34 cellular contexts compared by ENCODE assay signal in the genomic region with DNA sequence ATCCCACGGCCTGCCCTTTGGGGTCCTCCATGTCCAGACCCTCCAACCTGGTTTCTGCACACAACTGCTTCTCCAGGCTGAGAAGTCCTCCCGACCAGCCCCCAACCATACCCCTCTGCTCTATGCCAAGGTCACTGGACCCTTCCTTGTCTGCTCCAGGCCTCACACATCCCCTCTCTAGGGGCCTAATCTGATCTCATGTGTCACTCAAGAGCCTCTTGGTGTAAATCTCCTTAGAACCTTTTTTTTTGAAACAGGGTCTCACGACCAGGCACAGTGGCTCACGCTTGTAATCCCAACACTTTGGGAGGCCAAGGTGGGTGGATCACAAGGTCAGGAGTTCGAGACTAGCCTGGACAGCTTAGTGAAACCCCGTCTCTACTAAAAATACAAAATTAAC. TPM values are rescaled to one million over a fixed set of nuclear protein-coding genes. Genes with fewer than 3 reads are reported as not detected.
DNase-seq lines count a peak whose midpoint lies in the region; ATAC-seq, FAIRE-seq and TF ChIP-seq lines count a peak whose summit lies in the region.
"Had no signal": no experiment of that assay in that cellular context is flagged by ENCODE, and none has a peak within 500 bp of the region (broad histone marks: within the 10 kb centered on the region; RNA-seq: fewer than 3 reads in every experiment).

No MANE protein-coding gene starts in this region.

- H3K9me3 Mint-ChIP-seq in osteocyte (ENCODE audit: unreplicated experiment) = no peaks in the 10 kb centered on the region
- peaks cover 0 to 2% (median 0%) of the 10 kb centered on the region in 11 donors for H3K9me3 Mint-ChIP-seq in naive thymus-derived CD4-positive, alpha-beta T cell
- H3K9me3 Mint-ChIP-seq: activated CD4-positive, alpha-beta T cell treated with anti-CD3 and anti-CD28 coated beads, Interleukin-2, amount 10 ng/mL, durations not matched to agents 24 days and 14 days; activated naive CD8-positive, alpha-beta T cell treated with anti-CD3 and anti-CD28 coated beads, Interleukin-2, amount 10 ng/mL, durations not matched to agents 7 days and 5 days; activated T-cell treated with anti-CD3 and anti-CD28 coated beads, Interleukin-2, amount 50 U/mL, for 24 hours; neural crest cell; stimulated activated memory B cell treated with anti-CD40 and anti-IgM and Interleukin-4, amounts not matched to agents 10 μg/mL and 1 μg/mL and 100 μg/mL, for 72 hours had no signal

- TF ChIP-seq CTCF in HepG2 (CRISPR knock-in tag; IDR thresholded peaks at IDR 0.05) (no peak), right lobe of liver (IDR thresholded peaks at IDR 0.05) (no peak), coronary artery (IDR thresholded peaks at IDR 0.05) (no peak), osteocyte (IDR thresholded peaks at IDR 0.05) (no peak), mucosa of descending colon (IDR thresholded peaks at IDR 0.05) (no peak)

- H3K27ac ChIP-seq in HepG2 (ENCODE audit: extremely low read length, insufficient read depth, low read length) (no peak overlapping the region), right lobe of liver (no peak overlapping the region), coronary artery (peak overlapping the region; percentile 31 to 38)
- no peak overlapping the region for H3K27ac ChIP-seq in naive thymus-derived CD4-positive, alpha-beta T cell (ENCODE audit: low read depth, low read length)
- H3K27ac ChIP-seq: WERI-Rb-1 had no signal

- peaks cover 55% of the 10 kb centered on the region for H3K4me1 Mint-ChIP-seq in osteocyte (ENCODE audit: unreplicated experiment)
- no peaks in the 10 kb centered on the region for H3K4me1 Mint-ChIP-seq in naive thymus-derived CD4-positive, alpha-beta T cell
- H3K4me1 Mint-ChIP-seq: activated naive CD8-positive, alpha-beta T cell treated with anti-CD3 and anti-CD28 coated beads, Interleukin-2, amount 10 ng/mL, durations not matched to agents 7 days and 5 days; B cell had no signal

- ATAC-seq in HepG2 = no peak
- no peak for ATAC-seq in right lobe of liver
- ATAC-seq in left ventricle myocardium superior = no peak
- no peak for ATAC-seq in mucosa of descending colon
- ATAC-seq in naive thymus-derived CD4-positive, alpha-beta T cell = no peak
- ATAC-seq: right cardiac atrium had no signal

- POLR2A ChIA-PET in HepG2 (lab: Yijun Ruan, JAX) = interaction anchor here (1.3 to 3.8 kb wide), 6 partner anchors 8 to 220 kb away, joined by 4 to 68 read pairs (median 12); a partner anchor contains a TSS
- POLR2A ChIA-PET in naive thymus-derived CD4-positive, alpha-beta T cell (lab: Charles Lee) = no interaction called here

- H3K9ac ChIP-seq in HepG2 (ENCODE audit: insufficient read depth, low read depth, low read length) = peak overlapping the region; percentile 41; the same call in 1 of the 2 replicates

- H3K4me3 ChIP-seq in HepG2 (replicated peaks in 1 of 3; ENCODE audit: insufficient read depth in 1 of 3, low read depth in 2 of 3, low read length in 3 of 3) (peak overlapping the region in 1 of 3 experiments; percentile 51; a peak in 1 of 6 replicates), right lobe of liver (no peak overlapping the region), coronary artery (no peak overlapping the region), mucosa of descending colon (no peak overlapping the region)
- no peak overlapping the region for H3K4me3 ChIP-seq in naive thymus-derived CD4-positive, alpha-beta T cell (ENCODE audit: low read length)

- H3K4me1 ChIP-seq in HepG2 (ENCODE audit: insufficient read depth, low read length) = peaks cover 85% of the 10 kb centered on the region
- peaks cover 0 to 20% (median 10%) of the 10 kb centered on the region in 4 donors for H3K4me1 ChIP-seq in right lobe of liver
- no peaks in the 10 kb centered on the region for H3K4me1 ChIP-seq in mucosa of descending colon (ENCODE audit: low read depth)
- H3K4me1 ChIP-seq in naive thymus-derived CD4-positive, alpha-beta T cell (ENCODE audit: control insufficient read depth in 2 of 2, insufficient read depth in 2 of 2, low read length in 2 of 2) = no peaks in the 10 kb centered on the region

- no peak for TF ChIP-seq RAD21 in HepG2 (CRISPR knock-in tag; IDR thresholded peaks at IDR 0.05)

- in situ Hi-C loops in HepG2 (cut with HindIII; ENCODE audit: extremely low pct_ligation_motif_present, low pct_unique_long_range_greater_than_20kb) = no loop called here

- H4K20me1 ChIP-seq in HepG2 (ENCODE audit: insufficient read depth, low read length) = no peaks in the 10 kb centered on the region

- CTCF ChIA-PET in HepG2 (lab: Yijun Ruan, JAX; ENCODE audit: low intra/inter-chr PET ratio, low total read pairs) = no interaction called here
- CTCF ChIA-PET in naive thymus-derived CD4-positive, alpha-beta T cell (lab: Charles Lee) = interaction anchor here (0.5 kb wide), 1 partner anchor 34 kb away, joined by 7 read pairs; no protein-coding TSS in a partner anchor

- H3K36me3 ChIP-seq in HepG2 (replicated peaks in 1 of 2; ENCODE audit: control insufficient read depth in 1 of 2, insufficient read depth in 2 of 2, low read length in 2 of 2) (no peaks in the 10 kb centered on the region), right lobe of liver (no peaks in the 10 kb centered on the region), mucosa of descending colon (ENCODE audit: low read depth) (no peaks in the 10 kb centered on the region)
- H3K36me3 ChIP-seq in naive thymus-derived CD4-positive, alpha-beta T cell (ENCODE audit: control insufficient read depth in 2 of 3, insufficient read depth in 3 of 3, low read length in 3 of 3) = no peaks in the 10 kb centered on the region
- H3K36me3 ChIP-seq: WERI-Rb-1 had no signal

- peak overlapping the region; percentile 71 for H3K4me2 ChIP-seq in HepG2 (ENCODE audit: low read depth, low read length)

- BruUV-seq in HepG2 (replicated peaks; lab: Mats Ljungman, UMichigan) = no TSS peak

- no peaks in the 10 kb centered on the region for H3K36me3 Mint-ChIP-seq in osteocyte (ENCODE audit: unreplicated experiment)
- no peaks in the 10 kb centered on the region for H3K36me3 Mint-ChIP-seq in naive thymus-derived CD4-positive, alpha-beta T cell
- H3K36me3 Mint-ChIP-seq: activated naive CD8-positive, alpha-beta T cell treated with anti-CD3 and anti-CD28 coated beads, Interleukin-2, amount 10 ng/mL, durations not matched to agents 7 days and 5 days; stimulated activated memory B cell treated with anti-CD40 and anti-IgM and Interleukin-4, amounts not matched to agents 10 μg/mL and 1 μg/mL and 100 μg/mL, for 72 hours had no signal

- no peaks in the 10 kb centered on the region for H3K27me3 Mint-ChIP-seq in osteocyte (ENCODE audit: unreplicated experiment)
- peaks cover 7 to 13% (median 10%) of the 10 kb centered on the region in 5 donors for H3K27me3 Mint-ChIP-seq in naive thymus-derived CD4-positive, alpha-beta T cell

- H3K4me3 Mint-ChIP-seq in osteocyte (ENCODE audit: unreplicated experiment) = no peak overlapping the region
- H3K4me3 Mint-ChIP-seq in naive thymus-derived CD4-positive, alpha-beta T cell = no peak overlapping the region
- H3K4me3 Mint-ChIP-seq: activated CD4-positive, alpha-beta T cell treated with anti-CD3 and anti-CD28 coated beads, Interleukin-2, amount 10 ng/mL, durations not matched to agents 24 days and 14 days; activated naive CD8-positive, alpha-beta T cell treated with anti-CD3 and anti-CD28 coated beads, Interleukin-2, amount 10 ng/mL, durations not matched to agents 7 days and 5 days; activated T-cell treated with anti-CD3 and anti-CD28 coated beads, Interleukin-2, amount 50 U/mL, for 24 hours; B cell; neural crest cell; stimulated activated memory B cell treated with anti-CD40 and anti-IgM and Interleukin-4, amounts not matched to agents 10 μg/mL and 1 μg/mL and 100 μg/mL, for 72 hours had no signal

- no peak overlapping the region for H2AFZ ChIP-seq in HepG2 (ENCODE audit: low read length)

- no peak for TF ChIP-seq EP300 in HepG2 (IDR thresholded peaks at IDR 0.05; ENCODE audit: low read depth in 2 of 2, low read length in 2 of 2)
- no peak for TF ChIP-seq EP300 in HepG2 (CRISPR knock-in tag; IDR thresholded peaks at IDR 0.05; ENCODE audit: borderline replicate concordance)

- H3K27me3 ChIP-seq in HepG2 (ENCODE audit: control insufficient read depth in 1 of 2, insufficient read depth in 2 of 2, low read length in 2 of 2) (0 out of 5 replicates have a peak, but pooled peaks cover 0 to 3% of the 10 kb centered on the region in 2 experiments), right lobe of liver (no peaks in the 10 kb centered on the region)
- no peaks in the 10 kb centered on the region for H3K27me3 ChIP-seq in naive thymus-derived CD4-positive, alpha-beta T cell (ENCODE audit: control insufficient read depth in 2 of 2, insufficient read depth in 2 of 2, low read length in 2 of 2)

- peak overlapping the region; percentile 75 for H3K27ac Mint-ChIP-seq in osteocyte (ENCODE audit: unreplicated experiment)
- H3K27ac Mint-ChIP-seq in naive thymus-derived CD4-positive, alpha-beta T cell = no peak overlapping the region
- H3K27ac Mint-ChIP-seq: activated CD4-positive, alpha-beta T cell treated with anti-CD3 and anti-CD28 coated beads, Interleukin-2, amount 10 ng/mL, durations not matched to agents 24 days and 14 days; activated naive CD8-positive, alpha-beta T cell treated with anti-CD3 and anti-CD28 coated beads, Interleukin-2, amount 10 ng/mL, durations not matched to agents 7 days and 5 days; activated T-cell treated with anti-CD3 and anti-CD28 coated beads, Interleukin-2, amount 50 U/mL, for 24 hours; B cell had no signal

- intact Hi-C loops in HepG2 (cut with micrococcal nuclease; ENCODE audit: unreplicated experiment) (no loop called here), right lobe of liver (cut with DNase I) (no loop called here), left ventricle myocardium superior (cut with micrococcal nuclease) (no loop called here), mucosa of descending colon (cut with DNase I, micrococcal nuclease) (no loop called here)
- intact Hi-C loops in naive thymus-derived CD4-positive, alpha-beta T cell (cut with micrococcal nuclease) = no loop called here

- FAIRE-seq in HepG2 (lab: Jason Lieb, UNC) = no peak
- FAIRE-seq: astrocyte, endometrium, GM18507, HTR-8/SVneo, islet of Langerhans had no signal

- TF ChIP-seq POLR2A in HepG2 (IDR thresholded peaks at IDR 0.05; ENCODE audit: insufficient read depth in 1 of 2, low read depth in 2 of 2, low read length in 2 of 2) = no peak
- TF ChIP-seq POLR2A in right lobe of liver (IDR thresholded peaks at IDR 0.05) = no peak

- H3K79me2 ChIP-seq in HepG2 (ENCODE audit: insufficient read depth, low read length) = no peaks in the 10 kb centered on the region

- H3K9me3 ChIP-seq in HepG2 (ENCODE audit: low read length) = no peaks in the 10 kb centered on the region
- no peaks in the 10 kb centered on the region for H3K9me3 ChIP-seq in right lobe of liver
- H3K9me3 ChIP-seq in mucosa of descending colon = no peaks in the 10 kb centered on the region
- H3K9me3 ChIP-seq in naive thymus-derived CD4-positive, alpha-beta T cell (ENCODE audit: control insufficient read depth in 2 of 3, low read length in 3 of 3) = no peaks in the 10 kb centered on the region

- WGBS in HepG2 (ENCODE audit: low lambda C conversion rate) = 51% methylated on average over 5 of the region's 6 CpGs
- WGBS in right lobe of liver (ENCODE audit: insufficient coverage, low coverage, low lambda C conversion rate, missing lambda C conversion rate) = 86% methylated on average over 2 of the region's 6 CpGs

- DNase-seq in HepG2 (ENCODE audit: low spot score) (no peak), right lobe of liver (no peak), coronary artery (ENCODE audit: low spot score) (no peak), osteocyte (ENCODE audit: extremely low spot score, unreplicated experiment) (no peak), left ventricle myocardium superior (no peak), mucosa of descending colon (no peak), KG1 (lab: John Stamatoyannopoulos, UW) (no peak)
- DNase-seq in naive thymus-derived CD4-positive, alpha-beta T cell = no peak
- DNase-seq: activated CD4-positive, alpha-beta T cell treated with anti-CD3 and anti-CD28 coated beads, Interleukin-2, amount 10 ng/mL, durations not matched to agents 24 days and 14 days; activated gamma-delta T cell; activated naive CD8-positive, alpha-beta T cell treated with anti-CD3 and anti-CD28 coated beads, Interleukin-2, amount 10 ng/mL, durations not matched to agents 7 days and 5 days; activated T-cell treated with anti-CD3 and anti-CD28 coated beads, Interleukin-2, amount 50 U/mL, for 24 hours; caudate nucleus; DMS79 treated with DMSO at 0.1 percent for 48 hours; GF-D8; NCI-H1436; NCI-H2107; NCI-H446 treated with DMSO at 0.1 percent for 48 hours; posterior cingulate gyrus; Right ventricle myocardium superior; stimulated activated CD4-positive, alpha-beta T cell treated with anti-CD3 and anti-CD28 coated beads, Interleukin-4, amount 100 ng/mL, for 4 hours; WERI-Rb-1 had no signal

RNA-seq across cellular contexts. Expression of a gene that starts 17.5 kb away (rescaled TPM):
- total RNA-seq in HepG2 (2016; rRNA removed; fragmentation: Illumina TruSeq; extraction: Trizol) = 9.2 and 21.2 TPM in 2 replicates
- total RNA-seq in HepG2 (2016; cell fraction: cytosol; rRNA removed; fragmentation: Illumina TruSeq; extraction: Trizol; ENCODE audit: low read depth) = 3.3 and 3.6 TPM in 2 replicates
- 8.0 and 21.0 TPM in 2 replicates for total RNA-seq in HepG2 (2016; cell fraction: insoluble cytoplasmic fraction; rRNA removed; fragmentation: Illumina TruSeq; extraction: Trizol)
- total RNA-seq in HepG2 (2016; cell fraction: membrane; rRNA removed; fragmentation: Illumina TruSeq; extraction: Trizol) = 8.0 and 9.1 TPM in 2 replicates
- total RNA-seq in HepG2 (2016; cell fraction: nucleus; rRNA removed; fragmentation: Illumina TruSeq; extraction: Trizol) = 18.0 and 20.9 TPM in 2 replicates
- polyA plus RNA-seq in HepG2 (2011; rRNA removed) = 1,576 and 2,365 TPM in 2 replicates
- polyA plus RNA-seq in HepG2 (2011; cell fraction: cytosol; rRNA removed) = 1,491 and 1,809 TPM in 2 replicates
- 562 and 817 TPM in 2 replicates for polyA plus RNA-seq in HepG2 (2011; cell fraction: nucleus; rRNA removed)
- 545 and 706 TPM in 2 replicates for polyA plus RNA-seq in HepG2 (2012)
- polyA plus RNA-seq in HepG2 (2016; cell fraction: cytosol; fragmentation: Illumina TruSeq; extraction: Trizol; ENCODE audit: low read depth) = 3.7 and 4.4 TPM in 2 replicates
- polyA plus RNA-seq in HepG2 (2016; cell fraction: insoluble cytoplasmic fraction; fragmentation: Illumina TruSeq; extraction: Trizol; ENCODE audit: low read depth) = 9.1 and 11.4 TPM in 2 replicates
- polyA plus RNA-seq in HepG2 (2016; cell fraction: membrane; fragmentation: Illumina TruSeq; extraction: Trizol; ENCODE audit: low read depth) = 6.1 and 6.8 TPM in 2 replicates
- 38.3 and 38.7 TPM in 2 replicates for polyA plus RNA-seq in HepG2 (2016; cell fraction: nucleus; fragmentation: Illumina TruSeq; extraction: Trizol; ENCODE audit: insufficient read depth, low read depth)
- polyA minus RNA-seq in HepG2 (2011; rRNA and poly(A)+ RNA removed; ENCODE audit: low replicate concordance) = 6.3 and 1,949 TPM in 2 replicates
- polyA minus RNA-seq in HepG2 (2011; cell fraction: cytosol; rRNA and poly(A)+ RNA removed) = 904 and 1,305 TPM in 2 replicates
- polyA minus RNA-seq in HepG2 (2011; cell fraction: nucleus; rRNA and poly(A)+ RNA removed) = 242 and 430 TPM in 2 replicates
- 100 to 1,000 TPM in 3 of 6 experiments, 10 to 100 TPM in 2, 1 to 10 TPM in 1; 5.4 to 497 (median 98.6) TPM for total RNA-seq in right lobe of liver
- total RNA-seq in osteocyte = 266 and 328 TPM in 2 replicates
- total RNA-seq in left ventricle myocardium superior = 1.3 TPM
- total RNA-seq in mucosa of descending colon = 1 to 10 TPM in 2 of 3 donors, under 1 TPM in 1; 0.55 to 2.9 (median 1.6) TPM
- under 1 TPM in 3 of 5 experiments, not detected in 2; 0.08 to 0.56 (median 0.36) TPM for total RNA-seq in naive thymus-derived CD4-positive, alpha-beta T cell
- not detected for polyA plus RNA-seq in naive thymus-derived CD4-positive, alpha-beta T cell

RNA-seq across cellular contexts. Expression of a gene that starts 24.1 kb away (rescaled TPM):
- total RNA-seq in HepG2 (2016; rRNA removed; fragmentation: Illumina TruSeq; extraction: Trizol) (7.1 and 8.1 TPM in 2 replicates), right lobe of liver (10 to 100 TPM in 5 of 6 experiments, 1 to 10 TPM in 1; 9.2 to 19.7 (median 17.6) TPM), osteocyte (36.5 and 42.2 TPM in 2 replicates), left ventricle myocardium superior (16.6 TPM), mucosa of descending colon (10 to 100 TPM; 47.9 to 55.3 (median 53.9) TPM)
- total RNA-seq in HepG2 (2016; cell fraction: cytosol; rRNA removed; fragmentation: Illumina TruSeq; extraction: Trizol; ENCODE audit: low read depth) = 0.51 and 0.88 TPM in 2 replicates
- total RNA-seq in HepG2 (2016; cell fraction: insoluble cytoplasmic fraction; rRNA removed; fragmentation: Illumina TruSeq; extraction: Trizol) = 7.1 and 7.5 TPM in 2 replicates
- 2.1 and 2.7 TPM in 2 replicates for total RNA-seq in HepG2 (2016; cell fraction: membrane; rRNA removed; fragmentation: Illumina TruSeq; extraction: Trizol)
- 5.7 and 8.6 TPM in 2 replicates for total RNA-seq in HepG2 (2016; cell fraction: nucleus; rRNA removed; fragmentation: Illumina TruSeq; extraction: Trizol)
- 3.0 and 3.2 TPM in 2 replicates for polyA plus RNA-seq in HepG2 (2011; rRNA removed)
- 1.3 and 1.8 TPM in 2 replicates for polyA plus RNA-seq in HepG2 (2011; cell fraction: cytosol; rRNA removed)
- polyA plus RNA-seq in HepG2 (2011; cell fraction: nucleus; rRNA removed) = 10.1 and 11.0 TPM in 2 replicates
- 9.5 and 9.7 TPM in 2 replicates for polyA plus RNA-seq in HepG2 (2012)
- 0.27 and 0.32 TPM in 2 replicates for polyA plus RNA-seq in HepG2 (2016; cell fraction: cytosol; fragmentation: Illumina TruSeq; extraction: Trizol; ENCODE audit: low read depth)
- polyA plus RNA-seq in HepG2 (2016; cell fraction: insoluble cytoplasmic fraction; fragmentation: Illumina TruSeq; extraction: Trizol; ENCODE audit: low read depth) = 2.6 and 3.8 TPM in 2 replicates
- 0.63 and 0.71 TPM in 2 replicates for polyA plus RNA-seq in HepG2 (2016; cell fraction: membrane; fragmentation: Illumina TruSeq; extraction: Trizol; ENCODE audit: low read depth)
- polyA plus RNA-seq in HepG2 (2016; cell fraction: nucleus; fragmentation: Illumina TruSeq; extraction: Trizol; ENCODE audit: insufficient read depth, low read depth) = 10.0 and 15.0 TPM in 2 replicates
- 14.7 and 16.6 TPM in 2 replicates for polyA minus RNA-seq in HepG2 (2011; rRNA and poly(A)+ RNA removed; ENCODE audit: low replicate concordance)
- 3.3 and 5.4 TPM in 2 replicates for polyA minus RNA-seq in HepG2 (2011; cell fraction: cytosol; rRNA and poly(A)+ RNA removed)
- polyA minus RNA-seq in HepG2 (2011; cell fraction: nucleus; rRNA and poly(A)+ RNA removed) = 8.6 and 9.3 TPM in 2 replicates
- total RNA-seq in naive thymus-derived CD4-positive, alpha-beta T cell = 10 to 100 TPM; 49.6 to 72.3 (median 68.0) TPM
- polyA plus RNA-seq in naive thymus-derived CD4-positive, alpha-beta T cell = 10 to 100 TPM in 1 of 2 donors, 1 to 10 TPM in 1; 5.3 to 17.0 TPM

RNA-seq across cellular contexts. Expression of a gene that starts 44.9 kb away (rescaled TPM):
- 57.5 and 77.9 TPM in 2 replicates for total RNA-seq in HepG2 (2016; rRNA removed; fragmentation: Illumina TruSeq; extraction: Trizol)
- 12.5 and 16.2 TPM in 2 replicates for total RNA-seq in HepG2 (2016; cell fraction: cytosol; rRNA removed; fragmentation: Illumina TruSeq; extraction: Trizol; ENCODE audit: low read depth)
- 61.5 and 77.2 TPM in 2 replicates for total RNA-seq in HepG2 (2016; cell fraction: insoluble cytoplasmic fraction; rRNA removed; fragmentation: Illumina TruSeq; extraction: Trizol)
- 27.8 and 28.9 TPM in 2 replicates for total RNA-seq in HepG2 (2016; cell fraction: membrane; rRNA removed; fragmentation: Illumina TruSeq; extraction: Trizol)
- total RNA-seq in HepG2 (2016; cell fraction: nucleus; rRNA removed; fragmentation: Illumina TruSeq; extraction: Trizol) = 21.6 and 22.0 TPM in 2 replicates
- polyA plus RNA-seq in HepG2 (2011; rRNA removed) = 65.2 and 68.1 TPM in 2 replicates
- 72.3 and 73.9 TPM in 2 replicates for polyA plus RNA-seq in HepG2 (2011; cell fraction: cytosol; rRNA removed)
- 36.3 and 39.1 TPM in 2 replicates for polyA plus RNA-seq in HepG2 (2011; cell fraction: nucleus; rRNA removed)
- 37.2 and 44.1 TPM in 2 replicates for polyA plus RNA-seq in HepG2 (2012)
- polyA plus RNA-seq in HepG2 (2016; cell fraction: cytosol; fragmentation: Illumina TruSeq; extraction: Trizol; ENCODE audit: low read depth) = 12.3 and 17.5 TPM in 2 replicates
- polyA plus RNA-seq in HepG2 (2016; cell fraction: insoluble cytoplasmic fraction; fragmentation: Illumina TruSeq; extraction: Trizol; ENCODE audit: low read depth) = 79.7 and 84.4 TPM in 2 replicates
- polyA plus RNA-seq in HepG2 (2016; cell fraction: membrane; fragmentation: Illumina TruSeq; extraction: Trizol; ENCODE audit: low read depth) = 20.4 and 24.4 TPM in 2 replicates
- 37.5 and 48.7 TPM in 2 replicates for polyA plus RNA-seq in HepG2 (2016; cell fraction: nucleus; fragmentation: Illumina TruSeq; extraction: Trizol; ENCODE audit: insufficient read depth, low read depth)
- 27.0 and 72.1 TPM in 2 replicates for polyA minus RNA-seq in HepG2 (2011; rRNA and poly(A)+ RNA removed; ENCODE audit: low replicate concordance)
- 13.5 and 15.9 TPM in 2 replicates for polyA minus RNA-seq in HepG2 (2011; cell fraction: cytosol; rRNA and poly(A)+ RNA removed)
- polyA minus RNA-seq in HepG2 (2011; cell fraction: nucleus; rRNA and poly(A)+ RNA removed) = 6.6 and 8.1 TPM in 2 replicates
- 10 to 100 TPM; 24.0 to 56.5 (median 26.4) TPM for total RNA-seq in right lobe of liver
- 52.9 and 57.9 TPM in 2 replicates for total RNA-seq in osteocyte
- total RNA-seq in left ventricle myocardium superior = 11.8 TPM
- 10 to 100 TPM; 32.3 to 83.6 (median 63.9) TPM for total RNA-seq in mucosa of descending colon
- total RNA-seq in naive thymus-derived CD4-positive, alpha-beta T cell = 10 to 100 TPM in 1 of 5 experiments, 1 to 10 TPM in 4; 6.2 to 39.4 (median 8.3) TPM
- 1 to 10 TPM; 3.3 to 6.9 TPM for polyA plus RNA-seq in naive thymus-derived CD4-positive, alpha-beta T cell

RNA-seq across cellular contexts. Expression of a gene that starts 56.0 kb away (rescaled TPM):
- total RNA-seq in HepG2 (2016; rRNA removed; fragmentation: Illumina TruSeq; extraction: Trizol) = 0.10 and 0.46 TPM in 2 replicates
- total RNA-seq in HepG2 (2016; cell fraction: cytosol; rRNA removed; fragmentation: Illumina TruSeq; extraction: Trizol; ENCODE audit: low read depth) = 0.18 TPM in 1 of 2 replicates, not detected in the other
- total RNA-seq in HepG2 (2016; cell fraction: insoluble cytoplasmic fraction; rRNA removed; fragmentation: Illumina TruSeq; extraction: Trizol) = 0.52 TPM in 1 of 2 replicates, not detected in the other
- total RNA-seq in HepG2 (2016; cell fraction: membrane; rRNA removed; fragmentation: Illumina TruSeq; extraction: Trizol) = 0.10 and 0.15 TPM in 2 replicates
- 0.44 and 0.78 TPM in 2 replicates for total RNA-seq in HepG2 (2016; cell fraction: nucleus; rRNA removed; fragmentation: Illumina TruSeq; extraction: Trizol)
- 0.12 and 0.21 TPM in 2 replicates for polyA plus RNA-seq in HepG2 (2011; rRNA removed)
- polyA plus RNA-seq in HepG2 (2011; cell fraction: cytosol; rRNA removed) = 0.12 and 0.23 TPM in 2 replicates
- polyA plus RNA-seq in HepG2 (2011; cell fraction: nucleus; rRNA removed) = 0.40 and 0.96 TPM in 2 replicates
- polyA plus RNA-seq in HepG2 (2012) = 0.09 and 0.31 TPM in 2 replicates
- 0.06 and 0.09 TPM in 2 replicates for polyA plus RNA-seq in HepG2 (2016; cell fraction: cytosol; fragmentation: Illumina TruSeq; extraction: Trizol; ENCODE audit: low read depth)
- 0.15 and 0.16 TPM in 2 replicates for polyA plus RNA-seq in HepG2 (2016; cell fraction: insoluble cytoplasmic fraction; fragmentation: Illumina TruSeq; extraction: Trizol; ENCODE audit: low read depth)
- 0.08 TPM in 1 of 2 replicates, not detected in the other for polyA plus RNA-seq in HepG2 (2016; cell fraction: membrane; fragmentation: Illumina TruSeq; extraction: Trizol; ENCODE audit: low read depth)
- 0.99 and 1.4 TPM in 2 replicates for polyA plus RNA-seq in HepG2 (2016; cell fraction: nucleus; fragmentation: Illumina TruSeq; extraction: Trizol; ENCODE audit: insufficient read depth, low read depth)
- polyA minus RNA-seq in HepG2 (2011; rRNA and poly(A)+ RNA removed; ENCODE audit: low replicate concordance) = 0.14 and 0.16 TPM in 2 replicates
- 0.69 and 0.88 TPM in 2 replicates for polyA minus RNA-seq in HepG2 (2011; cell fraction: cytosol; rRNA and poly(A)+ RNA removed)
- polyA minus RNA-seq in HepG2 (2011; cell fraction: nucleus; rRNA and poly(A)+ RNA removed) = not detected in 2 replicates
- total RNA-seq in right lobe of liver = not detected
- 0.16 and 0.24 TPM in 2 replicates for total RNA-seq in osteocyte
- not detected for total RNA-seq in left ventricle myocardium superior
- under 1 TPM; 0.38 to 0.84 (median 0.46) TPM for total RNA-seq in mucosa of descending colon
- under 1 TPM in 1 of 5 experiments, not detected in 4; 0.19 TPM for total RNA-seq in naive thymus-derived CD4-positive, alpha-beta T cell
- not detected for polyA plus RNA-seq in naive thymus-derived CD4-positive, alpha-beta T cell
- total RNA-seq: dermis blood vessel endothelial cell, liver, right cardiac atrium, Right ventricle myocardium superior, urinary bladder had no signal
- polyA plus RNA-seq: liver had no signal

Comparison
In these comparisons a context has a peak if more than half of its experiments do, and no peak if none do; other contexts are left out.
1. H3K27ac ChIP-seq: peak in coronary artery (2 of 2); none in HepG2 (single experiment), right lobe of liver (0 of 3) and naive thymus-derived CD4-positive, alpha-beta T cell (single experiment).